8 cellular contexts compared by ENCODE assay signal in the genomic region with DNA sequence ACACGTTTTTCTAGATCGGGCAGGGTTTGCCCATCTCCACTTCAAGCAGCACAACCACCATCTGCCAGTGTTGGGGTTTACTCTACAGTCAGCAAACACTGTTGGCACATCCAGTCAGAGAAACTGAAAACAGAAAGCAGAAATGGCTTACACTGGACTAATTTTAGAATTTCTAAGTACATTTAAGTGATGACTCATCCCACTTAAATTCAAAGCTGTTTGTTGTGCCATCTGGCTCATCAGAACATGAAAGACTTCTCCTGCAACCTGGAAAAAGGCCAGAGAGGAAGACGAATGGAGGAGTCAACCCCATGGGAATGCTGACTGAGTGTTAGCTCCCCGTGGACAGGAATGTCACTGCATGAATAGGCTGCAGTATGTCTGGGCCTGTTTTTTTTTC. TPM values are rescaled to one million over a fixed set of nuclear protein-coding genes. Genes with fewer than 3 reads are reported as not detected.
DNase-seq lines count a peak whose midpoint lies in the region; ATAC-seq and TF ChIP-seq lines count a peak whose summit lies in the region.

No MANE protein-coding gene starts in this region.

- DNase-seq in DMS153 (lab: John Stamatoyannopoulos, UW): peak; percentile 98
- DNase-seq in GM19240 (ENCODE audit: insufficient read length, low spot score): peak; percentile 29
- DNase-seq in NCI-H2171 (lab: John Stamatoyannopoulos, UW): peak; percentile 96
- peak; percentile 15 for DNase-seq in activated CD8-positive, alpha-beta T cell treated with anti-CD3 and anti-CD28 coated beads for 36 hours
- DNase-seq in heart left ventricle: peak in 4 of 5 donors; percentile 48 to 76 (median 67)
- DNase-seq in spleen: no peak

- CTCF ChIA-PET in activated CD8-positive, alpha-beta T cell treated with anti-CD3 and anti-CD28 coated beads for 36 hours (lab: Charles Lee): interaction anchor here (0.7 kb wide), 1 partner anchor 780 kb away, joined by 3 read pairs; no protein-coding TSS in a partner anchor

- H3K9me3 Mint-ChIP-seq in activated CD8-positive, alpha-beta T cell treated with anti-CD3 and anti-CD28 coated beads for 36 hours: no peaks in the 10 kb centered on the region
- H3K9me3 Mint-ChIP-seq in stimulated activated memory B cell treated with anti-CD40 and anti-IgM and Interleukin-4, amounts not matched to agents 10 μg/mL and 1 μg/mL and 100 μg/mL, for 72 hours: no peaks in the 10 kb centered on the region

- peak; percentile 88 for ATAC-seq in HG03097 (IDR thresholded peaks at IDR 0.05; ENCODE audit: low FRiP score, unreplicated experiment)
- ATAC-seq in activated CD8-positive, alpha-beta T cell treated with anti-CD3 and anti-CD28 coated beads for 36 hours: peak; percentile 74
- peak; percentile 79 to 95 (median 90) for ATAC-seq in heart left ventricle
- ATAC-seq in stimulated activated memory B cell treated with anti-CD40 and anti-IgM and Interleukin-4, amounts not matched to agents 10 μg/mL and 1 μg/mL and 100 μg/mL, for 72 hours: peak; percentile 79

- H3K27ac Mint-ChIP-seq in activated CD8-positive, alpha-beta T cell treated with anti-CD3 and anti-CD28 coated beads for 36 hours: no peak overlapping the region
- H3K27ac Mint-ChIP-seq in stimulated activated memory B cell treated with anti-CD40 and anti-IgM and Interleukin-4, amounts not matched to agents 10 μg/mL and 1 μg/mL and 100 μg/mL, for 72 hours: peak overlapping the region; percentile 66

- H3K27me3 Mint-ChIP-seq in activated CD8-positive, alpha-beta T cell treated with anti-CD3 and anti-CD28 coated beads for 36 hours: peaks cover 5% of the 10 kb centered on the region
- no peaks in the 10 kb centered on the region for H3K27me3 Mint-ChIP-seq in stimulated activated memory B cell treated with anti-CD40 and anti-IgM and Interleukin-4, amounts not matched to agents 10 μg/mL and 1 μg/mL and 100 μg/mL, for 72 hours

- peak overlapping the region in 6 of 12 donors; percentile 2 to 67 (median 13) for H3K27ac ChIP-seq in heart left ventricle
- peak overlapping the region in 4 of 8 donors; percentile 23 to 60 (median 50) for H3K27ac ChIP-seq in spleen

- WGBS in heart left ventricle, 4 donors: 9 to 23% (median 11%) methylated on average over 4 of the region's 4 CpGs
- WGBS in spleen, 5 donors: 1 to 6% (median 3%) methylated on average over 4 of the region's 4 CpGs

- H3K4me1 ChIP-seq in heart left ventricle: peaks cover 0 to 33% (median 5%) of the 10 kb centered on the region in 12 donors
- H3K4me1 ChIP-seq in spleen: peaks cover 0 to 16% (median 7%) of the 10 kb centered on the region in 6 donors

- no peak overlapping the region for H3K4me3 Mint-ChIP-seq in activated CD8-positive, alpha-beta T cell treated with anti-CD3 and anti-CD28 coated beads for 36 hours
- no peak overlapping the region for H3K4me3 Mint-ChIP-seq in stimulated activated memory B cell treated with anti-CD40 and anti-IgM and Interleukin-4, amounts not matched to agents 10 μg/mL and 1 μg/mL and 100 μg/mL, for 72 hours

- H3K4me1 Mint-ChIP-seq in activated CD8-positive, alpha-beta T cell treated with anti-CD3 and anti-CD28 coated beads for 36 hours (ENCODE audit: low read depth): peaks cover 8% of the 10 kb centered on the region
- H3K4me1 Mint-ChIP-seq in stimulated activated memory B cell treated with anti-CD40 and anti-IgM and Interleukin-4, amounts not matched to agents 10 μg/mL and 1 μg/mL and 100 μg/mL, for 72 hours: peaks cover 24% of the 10 kb centered on the region

- no peaks in the 10 kb centered on the region for H3K36me3 Mint-ChIP-seq in activated CD8-positive, alpha-beta T cell treated with anti-CD3 and anti-CD28 coated beads for 36 hours (ENCODE audit: low read depth)
- no peaks in the 10 kb centered on the region for H3K36me3 Mint-ChIP-seq in stimulated activated memory B cell treated with anti-CD40 and anti-IgM and Interleukin-4, amounts not matched to agents 10 μg/mL and 1 μg/mL and 100 μg/mL, for 72 hours

- TF ChIP-seq CTCF in activated CD8-positive, alpha-beta T cell treated with anti-CD3 and anti-CD28 coated beads for 36 hours (IDR thresholded peaks at IDR 0.05): no peak
- TF ChIP-seq CTCF in heart left ventricle (IDR thresholded peaks at IDR 0.05): peak in 3 of 12 donors; percentile 5 to 27 (median 12)
- TF ChIP-seq CTCF in spleen (IDR thresholded peaks at IDR 0.05 in 8 of 11, conservative IDR thresholded peaks at IDR 0.05 in 3 of 11): no peak

- POLR2A ChIA-PET in activated CD8-positive, alpha-beta T cell treated with anti-CD3 and anti-CD28 coated beads for 36 hours (lab: Charles Lee): no interaction called here

- no peaks in the 10 kb centered on the region for H3K36me3 ChIP-seq in heart left ventricle
- H3K36me3 ChIP-seq in spleen: no peaks in the 10 kb centered on the region

- intact Hi-C loops in activated CD8-positive, alpha-beta T cell treated with anti-CD3 and anti-CD28 coated beads for 36 hours (cut with micrococcal nuclease): loop anchor here (10.0 kb wide), 1 partner anchor 440 kb away; no protein-coding TSS in a partner anchor
- intact Hi-C loops in heart left ventricle (cut with DNase I): loop anchor here in 9 of 10 donors (5.0 to 10.0 kb wide), 4 partner anchors 417 to 792 kb away; no protein-coding TSS in a partner anchor
- intact Hi-C loops in spleen (cut with DNase I; ENCODE audit: low total_unique reads): no loop called here

- H3K4me3 ChIP-seq in heart left ventricle (no peak overlapping the region), spleen (no peak overlapping the region)

- H3K9me3 ChIP-seq in heart left ventricle: no peaks in the 10 kb centered on the region
- H3K9me3 ChIP-seq in spleen: no peaks in the 10 kb centered on the region

- no peak for TF ChIP-seq POLR2A in heart left ventricle (IDR thresholded peaks at IDR 0.05)
- no peak for TF ChIP-seq POLR2A in spleen (IDR thresholded peaks at IDR 0.05)

- H3K27me3 ChIP-seq in heart left ventricle (no peaks in the 10 kb centered on the region), spleen (replicated peaks in 1 of 7) (no peaks in the 10 kb centered on the region)

RNA-seq across cellular contexts. Expression of gene FAM209B, which starts 21.8 kb away (rescaled TPM):
- total RNA-seq in activated CD8-positive, alpha-beta T cell treated with anti-CD3 and anti-CD28 coated beads for 36 hours: 1 to 10 TPM in 1 of 2 experiments, not detected in 1; 1.0 TPM
- total RNA-seq in heart left ventricle (under 1 TPM in 2 of 9 donors, not detected in 7; 0.42 to 0.53 TPM), spleen (1 to 10 TPM in 3 of 7 donors, under 1 TPM in 1, not detected in 3; 0.97 to 1.9 (median 1.6) TPM)
- polyA plus RNA-seq in heart left ventricle (under 1 TPM; 0.50 to 0.76 TPM), spleen (1 to 10 TPM; 1.4 to 5.8 (median 3.3) TPM)

RNA-seq across cellular contexts. Expression of gene FAM209A, which starts 30.3 kb away (rescaled TPM):
- total RNA-seq in activated CD8-positive, alpha-beta T cell treated with anti-CD3 and anti-CD28 coated beads for 36 hours: 1 to 10 TPM in 1 of 2 experiments, under 1 TPM in 1; 0.83 to 1.1 TPM
- total RNA-seq in heart left ventricle (under 1 TPM in 1 of 9 donors, not detected in 8; 0.35 TPM), spleen (1 to 10 TPM in 6 of 7 donors, not detected in 1; 1.2 to 4.3 (median 2.1) TPM)
- polyA plus RNA-seq in heart left ventricle (not detected), spleen (1 to 10 TPM in 2 of 3 donors, under 1 TPM in 1; 0.59 to 2.0 (median 1.1) TPM)
